Comparison of ENCODE assay signal across 27 cellular contexts in genomic region chr5:164869325-164869724, GRCh38.
DNase-seq lines count a peak whose midpoint lies in the region; ATAC-seq and TF ChIP-seq lines count a peak whose summit lies in the region.
"Had no signal": no experiment of that assay in that cellular context is flagged by ENCODE, and none has a peak within 500 bp of the region (broad histone marks: within the 10 kb centered on the region; RNA-seq: fewer than 3 reads in every experiment).

No MANE protein-coding gene starts in this region.

- peak; percentile 41 for ATAC-seq in GM19035 (IDR thresholded peaks at IDR 0.05; ENCODE audit: unreplicated experiment)
- ATAC-seq in HG02759 (IDR thresholded peaks at IDR 0.05; ENCODE audit: unreplicated experiment): peak; percentile 47
- peak; percentile 25 for ATAC-seq in HG03565 (IDR thresholded peaks at IDR 0.05; ENCODE audit: unreplicated experiment)
- no peak for ATAC-seq in T-helper 17 cell
- no peak for ATAC-seq in HG03039 (IDR thresholded peaks at IDR 0.05; ENCODE audit: unreplicated experiment)
- ATAC-seq: activated naive CD4-positive, alpha-beta T cell treated with anti-CD3 and anti-CD28 coated beads, Interleukin-2, amount 50 U/mL, for 72 hours; activated T-cell treated with anti-CD3 and anti-CD28 coated beads, Interleukin-2, amount 50 U/mL, for 72 hours; naive thymus-derived CD4-positive, alpha-beta T cell; right lobe of liver; stimulated activated memory B cell treated with anti-CD40 and anti-IgM and Interleukin-4, amounts not matched to agents 10 μg/mL and 1 μg/mL and 100 μg/mL, for 72 hours had no signal

- H3K27me3 ChIP-seq in CD8-positive, alpha-beta memory T cell (ENCODE audit: insufficient read depth, low read length, poor library complexity, severe bottlenecking): no peaks in the 10 kb centered on the region
- H3K27me3 ChIP-seq: esophagus muscularis mucosa, right lobe of liver, SJSA1, thyroid gland had no signal

- H3K27ac ChIP-seq in CD8-positive, alpha-beta memory T cell (ENCODE audit: low read depth, low read length): no peak overlapping the region
- H3K27ac ChIP-seq: esophagus muscularis mucosa, parathyroid adenoma, right lobe of liver, SJSA1, thyroid gland had no signal

- POLR2A ChIA-PET in CD8-positive, alpha-beta memory T cell (lab: Charles Lee): no interaction called here

- no peaks in the 10 kb centered on the region for H3K4me1 Mint-ChIP-seq in CD8-positive, alpha-beta memory T cell
- no peaks in the 10 kb centered on the region for H3K4me1 Mint-ChIP-seq in T-helper 17 cell
- H3K4me1 Mint-ChIP-seq: naive thymus-derived CD4-positive, alpha-beta T cell; stimulated activated memory B cell treated with anti-CD40 and anti-IgM and Interleukin-4, amounts not matched to agents 10 μg/mL and 1 μg/mL and 100 μg/mL, for 72 hours had no signal

- no peak overlapping the region for H3K4me3 Mint-ChIP-seq in CD8-positive, alpha-beta memory T cell
- H3K4me3 Mint-ChIP-seq in T-helper 17 cell: no peak overlapping the region
- H3K4me3 Mint-ChIP-seq: activated T-cell treated with anti-CD3 and anti-CD28 coated beads, Interleukin-2, amount 50 U/mL, for 72 hours; CD14-positive monocyte; naive thymus-derived CD4-positive, alpha-beta T cell; stimulated activated memory B cell treated with anti-CD40 and anti-IgM and Interleukin-4, amounts not matched to agents 10 μg/mL and 1 μg/mL and 100 μg/mL, for 72 hours; T-helper 2 cell treated with Interferon-gamma antibody and Interleukin-4, amounts not matched to agents 5 μg/mL and 100 μg/mL, for 36 hours had no signal

- peaks cover 2 to 44% (median 4%) of the 10 kb centered on the region in 5 donors for H3K9me3 Mint-ChIP-seq in CD8-positive, alpha-beta memory T cell

- no peaks in the 10 kb centered on the region for H3K4me1 ChIP-seq in CD8-positive, alpha-beta memory T cell (ENCODE audit: insufficient read depth, low read length)
- H3K4me1 ChIP-seq: parathyroid adenoma, right lobe of liver, SJSA1 had no signal

- DNase-seq in GM12865 (ENCODE audit: low read depth) (peak; percentile 9), T-helper 17 cell (no peak), globus pallidus (ENCODE audit: low spot score) (no peak)
- no peak for DNase-seq in CD8-positive, alpha-beta memory T cell
- DNase-seq: activated CD4-positive, CD25-positive, alpha-beta regulatory T cell; activated T-cell treated with anti-CD3 and anti-CD28 coated beads, Interleukin-2, amount 50 U/mL, for 72 hours; DMS 273 treated with DMSO at 0.1 percent for 48 hours; effector memory CD4-positive, alpha-beta T cell; GF-D8; mesendoderm; naive thymus-derived CD4-positive, alpha-beta T cell; NCI-H1436; NCI-H2171 treated with DMSO at 0.1 percent for 48 hours; NCI-H774; right lobe of liver; thyroid gland had no signal

- no peak for TF ChIP-seq CTCF in GM12865 (IDR thresholded peaks at IDR 0.05; ENCODE audit: insufficient read depth, low read depth, low read length, missing control alignments)

- H3K36me3 Mint-ChIP-seq in CD8-positive, alpha-beta memory T cell: no peaks in the 10 kb centered on the region
- no peaks in the 10 kb centered on the region for H3K36me3 Mint-ChIP-seq in T-helper 17 cell (ENCODE audit: low read depth)
- H3K36me3 Mint-ChIP-seq: activated naive CD4-positive, alpha-beta T cell treated with anti-CD3 and anti-CD28 coated beads, Interleukin-2, amount 50 U/mL, for 72 hours; naive thymus-derived CD4-positive, alpha-beta T cell; stimulated activated memory B cell treated with anti-CD40 and anti-IgM and Interleukin-4, amounts not matched to agents 10 μg/mL and 1 μg/mL and 100 μg/mL, for 72 hours had no signal

- no peaks in the 10 kb centered on the region for H3K36me3 ChIP-seq in CD8-positive, alpha-beta memory T cell (ENCODE audit: insufficient read depth, low read length)
- H3K36me3 ChIP-seq: esophagus muscularis mucosa, right lobe of liver, SJSA1, thyroid gland had no signal

- CTCF ChIA-PET in CD8-positive, alpha-beta memory T cell (lab: Charles Lee): no interaction called here

- peak overlapping the region; percentile 39 for H3K4me3 ChIP-seq in GM12865 (ENCODE audit: low read depth, low read length)
- no peak overlapping the region for H3K4me3 ChIP-seq in CD8-positive, alpha-beta memory T cell (ENCODE audit: low read length)
- H3K4me3 ChIP-seq: esophagus muscularis mucosa, right lobe of liver, SJSA1, thyroid gland had no signal

- no peaks in the 10 kb centered on the region for H3K9me3 ChIP-seq in CD8-positive, alpha-beta memory T cell (ENCODE audit: low read length)
- H3K9me3 ChIP-seq in T-helper 17 cell (ENCODE audit: control insufficient read depth, low read length, poor library complexity, severe bottlenecking): no peaks in the 10 kb centered on the region
- H3K9me3 ChIP-seq: esophagus muscularis mucosa, right lobe of liver had no signal

- no peak overlapping the region for H3K27ac Mint-ChIP-seq in CD8-positive, alpha-beta memory T cell
- H3K27ac Mint-ChIP-seq in T-helper 17 cell: no peak overlapping the region
- H3K27ac Mint-ChIP-seq: activated naive CD4-positive, alpha-beta T cell treated with anti-CD3 and anti-CD28 coated beads, Interleukin-2, amount 50 U/mL, for 72 hours; activated T-cell treated with anti-CD3 and anti-CD28 coated beads, Interleukin-2, amount 50 U/mL, for 72 hours; naive thymus-derived CD4-positive, alpha-beta T cell; stimulated activated memory B cell treated with anti-CD40 and anti-IgM and Interleukin-4, amounts not matched to agents 10 μg/mL and 1 μg/mL and 100 μg/mL, for 72 hours; T-helper 2 cell treated with Interferon-gamma antibody and Interleukin-4, amounts not matched to agents 5 μg/mL and 100 μg/mL, for 36 hours had no signal

- H3K27me3 Mint-ChIP-seq in CD8-positive, alpha-beta memory T cell: no peaks in the 10 kb centered on the region
- H3K27me3 Mint-ChIP-seq in T-helper 17 cell: no peaks in the 10 kb centered on the region
- H3K27me3 Mint-ChIP-seq: naive thymus-derived CD4-positive, alpha-beta T cell; stimulated activated memory B cell treated with anti-CD40 and anti-IgM and Interleukin-4, amounts not matched to agents 10 μg/mL and 1 μg/mL and 100 μg/mL, for 72 hours had no signal

Comparison
In these comparisons a context has a peak if more than half of its experiments do, and no peak if none do; other contexts are left out.
1. ATAC-seq: peak in GM19035 (single experiment), HG02759 (single experiment) and HG03565 (single experiment); none in T-helper 17 cell (single experiment) and HG03039 (single experiment).